26 cellular contexts compared by ENCODE assay signal in genomic region chr9:74662616-74663015, GRCh38.
"Had no signal": no experiment of that assay in that cellular context is flagged by ENCODE, and none has a peak within 500 bp of the region (broad histone marks: within the 10 kb centered on the region; RNA-seq: fewer than 3 reads in every experiment).

No MANE protein-coding gene starts in this region.

- H3K27ac ChIP-seq: brain microvascular endothelial cell, Peyer's patch, WERI-Rb-1 had no signal

- H3K4me1 ChIP-seq: Peyer's patch had no signal

- DNase-seq: activated CD4-positive, alpha-beta T cell treated with anti-CD3 and anti-CD28 coated beads, Interleukin-2, amount 10 ng/mL, durations not matched to agents 24 days and 14 days; activated CD4-positive, alpha-beta T cell treated with anti-CD3 and anti-CD28 coated beads, Interleukin-2, amount 50 U/mL, for 4 hours; activated CD8-positive, alpha-beta T cell treated with anti-CD3 and anti-CD28 coated beads for 36 hours; activated effector memory CD4-positive, alpha-beta T cell treated with anti-CD3 and anti-CD28 coated beads, Interleukin-2, amount 50 U/mL, for 16 hours; activated naive CD4-positive, alpha-beta T cell treated with Interleukin-2 at 50 U/mL for 16 hours; activated naive CD8-positive, alpha-beta T cell treated with anti-CD3 and anti-CD28 coated beads, Interleukin-2, amount 10 ng/mL, durations not matched to agents 7 days and 5 days; activated T-cell treated with anti-CD3 and anti-CD28 coated beads, Interleukin-2, amount 50 U/mL, for 1 hour; activated T-cell treated with anti-CD3 and anti-CD28 coated beads, Interleukin-2, amount 50 U/mL, for 72 hours; anterior cingulate cortex; brain microvascular endothelial cell; central memory CD4-positive, alpha-beta T cell; KG1; MM.1S; MV-4-11; NCI-H1092; NCI-H1436 treated with DMSO at 0.1 percent for 48 hours; NCI-H1694 treated with DMSO at 0.1 percent for 48 hours; NCI-H2029; NCI-H345; NCI-H524 treated with DMSO at 0.1 percent for 48 hours; Peyer's patch; RPMI8226; SIG-M5; T1000; WERI-Rb-1 had no signal

- H3K27me3 ChIP-seq: brain microvascular endothelial cell, Peyer's patch had no signal

- H3K9me3 ChIP-seq: Peyer's patch had no signal

- ATAC-seq: activated CD8-positive, alpha-beta T cell treated with anti-CD3 and anti-CD28 coated beads for 36 hours; activated T-cell treated with anti-CD3 and anti-CD28 coated beads, Interleukin-2, amount 50 U/mL, for 72 hours; activated T-helper 17 cell treated with anti-CD3 and anti-CD28 coated beads, Interleukin-2, amount 50 U/mL, for 72 hours had no signal

- H3K36me3 ChIP-seq: brain microvascular endothelial cell, Peyer's patch had no signal

- H3K4me3 ChIP-seq: Peyer's patch had no signal
